ENCODE assay signal across 6 cellular contexts in genomic region chr1:88560614-88561013, GRCh38.
"Had no signal": no experiment of that assay in that cellular context is flagged by ENCODE, and none has a peak within 500 bp of the region (broad histone marks: within the 10 kb centered on the region; RNA-seq: fewer than 3 reads in every experiment).

No MANE protein-coding gene starts in this region.

- H3K27ac ChIP-seq: HL-60, KMS-11 had no signal

- DNase-seq: Karpas-422, KBM-7, KG1 had no signal

- H3K4me2 ChIP-seq: KMS-11 had no signal

- H3K9ac ChIP-seq: KMS-11 had no signal

- FAIRE-seq: HTR-8/SVneo had no signal
